12 cellular contexts compared by ENCODE assay signal in genomic region chr5:112165897-112166737, GRCh38.
A peak's percentile ranks its signal among the peaks of the same experiment; 100 is the strongest.
DNase-seq lines count a peak whose midpoint lies in the region; ATAC-seq and TF ChIP-seq lines count a peak whose summit lies in the region.
"Had no signal": no experiment of that assay in that cellular context is flagged by ENCODE, and none has a peak within 500 bp of the region (broad histone marks: within the 10 kb centered on the region; RNA-seq: fewer than 3 reads in every experiment).

No MANE protein-coding gene starts in this region.

- TF ChIP-seq CTCF in type B pancreatic cell (conservative IDR thresholded peaks at IDR 0.05) (no peak), upper lobe of left lung (IDR thresholded peaks at IDR 0.05) (no peak)

- DNase-seq in activated naive CD4-positive, alpha-beta T cell (lab: John Stamatoyannopoulos, UW), result no peak
- no peak for DNase-seq in SK-N-MC (ENCODE audit: low read depth, low spot score)
- peak; percentile 54 for DNase-seq in iPS DF 6.9 (ENCODE audit: low read depth, low spot score)
- DNase-seq in type B pancreatic cell (ENCODE audit: extremely low spot score, unreplicated experiment), result no peak
- DNase-seq in HAP-1 (ENCODE audit: low spot score in 2 of 2), result no peak
- DNase-seq in stimulated activated CD4-positive, alpha-beta T cell treated with anti-CD3 and anti-CD28 coated beads, Interleukin-2, amount 100 ng/mL, for 24 hours, result no peak
- DNase-seq in upper lobe of left lung, result no peak
- DNase-seq: activated CD4-positive, alpha-beta T cell treated with anti-CD3 and anti-CD28 coated beads for 48 hours; NCI-H345; SJCRH30; stimulated activated CD8-positive, alpha-beta memory T cell treated with anti-CD3 and anti-CD28 coated beads, Interleukin-4, amount 100 ng/mL, for 48 hours had no signal

- ATAC-seq in upper lobe of left lung (ENCODE audit: low FRiP score in 2 of 2), result no peak

- TF ChIP-seq POLR2A in upper lobe of left lung (IDR thresholded peaks at IDR 0.05), result no peak

- H3K27ac ChIP-seq in SK-N-MC, result peak overlapping the region; percentile 53
- H3K27ac ChIP-seq in iPS DF 6.9 (ENCODE audit: low read length), result no peak overlapping the region
- peak overlapping the region in 1 of 4 donors; percentile 13 for H3K27ac ChIP-seq in upper lobe of left lung
- H3K27ac ChIP-seq: SJCRH30 had no signal

- H3K4me1 Mint-ChIP-seq in activated naive CD4-positive, alpha-beta T cell treated with anti-CD3 and anti-CD28 coated beads, Interleukin-2, amount 50 U/mL, for 24 hours, result peaks cover 28% of the 10 kb centered on the region
- H3K4me1 Mint-ChIP-seq in type B pancreatic cell (ENCODE audit: unreplicated experiment), result peaks cover 15% of the 10 kb centered on the region

- H3K36me3 ChIP-seq in SK-N-MC (ENCODE audit: insufficient read depth, low read length) (peaks cover 54% of the 10 kb centered on the region), iPS DF 6.9 (ENCODE audit: control insufficient read depth, insufficient read depth, low read length) (peaks cover 24% of the 10 kb centered on the region; the same call in 1 of the 2 replicates), HAP-1 (replicated peaks) (peaks cover 53% of the 10 kb centered on the region), upper lobe of left lung (peaks cover 0 to 88% (median 20%) of the 10 kb centered on the region in 4 donors)

- no CpG with 5 or more reads among the region's 3 CpGs for WGBS in iPS DF 6.9 (ENCODE audit: insufficient coverage, insufficient read length)
- WGBS in upper lobe of left lung, 2 donors, result 83 to 86% methylated on average over 3 of the region's 3 CpGs

- peak overlapping the region; percentile 84 for H3K27ac Mint-ChIP-seq in activated naive CD4-positive, alpha-beta T cell treated with anti-CD3 and anti-CD28 coated beads, Interleukin-2, amount 50 U/mL, for 24 hours
- peak overlapping the region; percentile 47 for H3K27ac Mint-ChIP-seq in type B pancreatic cell

- no peak for TF ChIP-seq EP300 in upper lobe of left lung (IDR thresholded peaks at IDR 0.05)

- H3K4me3 Mint-ChIP-seq in activated naive CD4-positive, alpha-beta T cell treated with anti-CD3 and anti-CD28 coated beads, Interleukin-2, amount 50 U/mL, for 24 hours, result no peak overlapping the region
- no peak overlapping the region for H3K4me3 Mint-ChIP-seq in type B pancreatic cell

- H3K9me3 ChIP-seq in SK-N-MC (ENCODE audit: low read depth, low read length), result no peaks in the 10 kb centered on the region
- H3K9me3 ChIP-seq in iPS DF 6.9 (ENCODE audit: control insufficient read depth, insufficient read depth, low read length), result no peaks in the 10 kb centered on the region
- no peaks in the 10 kb centered on the region for H3K9me3 ChIP-seq in HAP-1
- no peaks in the 10 kb centered on the region for H3K9me3 ChIP-seq in upper lobe of left lung
- H3K9me3 ChIP-seq: SJCRH30 had no signal

- in situ Hi-C loops in HAP-1 (cut with MboI; ENCODE audit: low sequenced_read_pairs), result no loop called here

- no peaks in the 10 kb centered on the region for H3K27me3 ChIP-seq in iPS DF 6.9 (ENCODE audit: control insufficient read depth, insufficient read depth, low read length)
- no peaks in the 10 kb centered on the region for H3K27me3 ChIP-seq in HAP-1 (ENCODE audit: low read depth)
- H3K27me3 ChIP-seq in upper lobe of left lung, result no peaks in the 10 kb centered on the region
- H3K27me3 ChIP-seq: SJCRH30 had no signal

- no peak overlapping the region for H3K4me3 ChIP-seq in SK-N-MC
- H3K4me3 ChIP-seq in iPS DF 6.9 (ENCODE audit: low read length), result no peak overlapping the region
- H3K4me3 ChIP-seq in HAP-1, result no peak overlapping the region
- no peak overlapping the region for H3K4me3 ChIP-seq in upper lobe of left lung
- H3K4me3 ChIP-seq: SJCRH30 had no signal

- no peak overlapping the region for H3K9ac ChIP-seq in SK-N-MC (ENCODE audit: insufficient read length)

- peaks cover 28% of the 10 kb centered on the region for H3K36me3 Mint-ChIP-seq in activated naive CD4-positive, alpha-beta T cell treated with anti-CD3 and anti-CD28 coated beads, Interleukin-2, amount 50 U/mL, for 24 hours
- H3K36me3 Mint-ChIP-seq in type B pancreatic cell, result peaks cover 25% of the 10 kb centered on the region

- H3K27me3 Mint-ChIP-seq in activated naive CD4-positive, alpha-beta T cell treated with anti-CD3 and anti-CD28 coated beads, Interleukin-2, amount 50 U/mL, for 24 hours, result no peaks in the 10 kb centered on the region
- no peaks in the 10 kb centered on the region for H3K27me3 Mint-ChIP-seq in type B pancreatic cell

- no peaks in the 10 kb centered on the region for H3K9me3 Mint-ChIP-seq in activated naive CD4-positive, alpha-beta T cell treated with anti-CD3 and anti-CD28 coated beads, Interleukin-2, amount 50 U/mL, for 24 hours
- no peaks in the 10 kb centered on the region for H3K9me3 Mint-ChIP-seq in type B pancreatic cell

- H3K4me1 ChIP-seq in iPS DF 6.9 (ENCODE audit: control insufficient read depth, insufficient read depth, low read length), result no peaks in the 10 kb centered on the region
- peaks cover 5% of the 10 kb centered on the region for H3K4me1 ChIP-seq in HAP-1
- H3K4me1 ChIP-seq in upper lobe of left lung, result peaks cover 9 to 21% (median 16%) of the 10 kb centered on the region in 4 donors
- H3K4me1 ChIP-seq: SJCRH30 had no signal
